Comparison of ENCODE assay signal across 1 cellular context in the genomic region with DNA sequence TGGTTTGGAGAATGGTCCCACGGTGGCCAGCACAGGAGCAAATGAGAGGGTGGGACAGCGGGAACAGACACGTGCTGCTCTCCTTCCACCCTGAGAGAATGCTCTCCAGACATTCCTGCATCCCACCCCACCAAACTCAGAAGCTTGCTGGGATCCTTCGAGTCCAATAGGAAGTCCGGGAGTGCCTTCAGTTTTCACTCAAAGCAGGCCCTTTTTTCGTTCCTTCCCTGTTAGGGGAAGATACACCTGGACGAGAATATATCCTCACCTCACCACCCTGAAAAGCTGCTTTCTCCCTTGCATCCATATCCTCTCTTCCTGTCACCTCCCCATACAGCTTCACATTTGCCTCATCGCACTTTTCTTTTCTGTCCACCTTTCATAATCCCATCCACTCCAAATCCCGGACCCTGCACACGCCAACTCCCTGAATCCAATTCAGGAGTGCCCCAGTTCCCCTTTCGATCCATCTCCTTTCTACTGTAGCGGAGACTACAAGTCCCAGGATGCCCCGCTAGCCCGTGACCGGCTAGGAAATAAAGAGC.
TF ChIP-seq lines count a peak whose summit lies in the region.

No MANE protein-coding gene starts in this region.

TF ChIP-seq in HEK293, 187 proteins besides CTCF, POLR2A, EP300 and RAD21 (continued from another document):
- no peak for TF ChIP-seq ZNF221 (tag by site-specific recombination; IDR thresholded peaks at IDR 0.05; ENCODE audit: borderline replicate concordance)
- TF ChIP-seq ZNF677 (tag by site-specific recombination; IDR thresholded peaks at IDR 0.05) = no peak
- TF ChIP-seq ZNF654 (tag by site-specific recombination; IDR thresholded peaks at IDR 0.05; ENCODE audit: low read depth) = no peak
- TF ChIP-seq ZNF76 (tag by site-specific recombination; IDR thresholded peaks at IDR 0.05; ENCODE audit: borderline replicate concordance, low read depth) = peak; percentile 92; the same call in 1 of the 2 replicates
- no peak for TF ChIP-seq ZNF266 (tag by site-specific recombination; IDR thresholded peaks at IDR 0.05; ENCODE audit: low read depth)
- TF ChIP-seq, protein P1, sequence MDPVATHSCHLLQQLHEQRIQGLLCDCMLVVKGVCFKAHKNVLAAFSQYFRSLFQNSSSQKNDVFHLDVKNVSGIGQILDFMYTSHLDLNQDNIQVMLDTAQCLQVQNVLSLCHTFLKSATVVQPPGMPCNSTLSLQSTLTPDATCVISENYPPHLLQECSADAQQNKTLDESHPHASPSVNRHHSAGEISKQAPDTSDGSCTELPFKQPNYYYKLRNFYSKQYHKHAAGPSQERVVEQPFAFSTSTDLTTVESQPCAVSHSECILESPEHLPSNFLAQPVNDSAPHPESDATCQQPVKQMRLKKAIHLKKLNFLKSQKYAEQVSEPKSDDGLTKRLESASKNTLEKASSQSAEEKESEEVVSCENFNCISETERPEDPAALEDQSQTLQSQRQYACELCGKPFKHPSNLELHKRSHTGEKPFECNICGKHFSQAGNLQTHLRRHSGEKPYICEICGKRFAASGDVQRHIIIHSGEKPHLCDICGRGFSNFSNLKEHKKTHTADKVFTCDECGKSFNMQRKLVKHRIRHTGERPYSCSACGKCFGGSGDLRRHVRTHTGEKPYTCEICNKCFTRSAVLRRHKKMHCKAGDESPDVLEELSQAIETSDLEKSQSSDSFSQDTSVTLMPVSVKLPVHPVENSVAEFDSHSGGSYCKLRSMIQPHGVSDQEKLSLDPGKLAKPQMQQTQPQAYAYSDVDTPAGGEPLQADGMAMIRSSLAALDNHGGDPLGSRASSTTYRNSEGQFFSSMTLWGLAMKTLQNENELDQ (tag by site-specific recombination; IDR thresholded peaks at IDR 0.05; ENCODE audit: low read depth) = no peak
TF ChIP-seq in HEK293: peak in this region for 4.
